ENCODE assay signal across 8 cellular contexts in genomic region chr1:234848972-234849641, GRCh38.
DNase-seq lines count a peak whose midpoint lies in the region; ATAC-seq and TF ChIP-seq lines count a peak whose summit lies in the region.
"Had no signal": no experiment of that assay in that cellular context is flagged by ENCODE, and none has a peak within 500 bp of the region (broad histone marks: within the 10 kb centered on the region; RNA-seq: fewer than 3 reads in every experiment).

No MANE protein-coding gene starts in this region.

- no peaks in the 10 kb centered on the region for H3K36me3 Mint-ChIP-seq in activated CD4-positive, alpha-beta memory T cell treated with anti-CD3 and anti-CD28 coated beads, Interleukin-2, amount 10 ng/mL, durations not matched to agents 7 days and 5 days (ENCODE audit: low read depth)

- H3K27ac Mint-ChIP-seq in activated CD4-positive, alpha-beta memory T cell treated with anti-CD3 and anti-CD28 coated beads, Interleukin-2, amount 10 ng/mL, durations not matched to agents 7 days and 5 days, result no peak overlapping the region

- intact Hi-C loops in OCI-LY7 (cut with micrococcal nuclease; ENCODE audit: unreplicated experiment), result no loop called here

- H3K4me3 Mint-ChIP-seq in activated CD4-positive, alpha-beta memory T cell treated with anti-CD3 and anti-CD28 coated beads, Interleukin-2, amount 10 ng/mL, durations not matched to agents 7 days and 5 days, result no peak overlapping the region

- no TSS peak for BruUV-seq in OCI-LY7 (replicated peaks; lab: Mats Ljungman, UMichigan)

- TF ChIP-seq CTCF in OCI-LY7 (conservative IDR thresholded peaks at IDR 0.05; ENCODE audit: low read length), result 0 out of 2 replicates have a peak, but pooled peaks have one; percentile 30
- TF ChIP-seq CTCF in epithelial cell of proximal tubule (conservative IDR thresholded peaks at IDR 0.05; ENCODE audit: low read depth, low read length), result peak; percentile 10

- H3K9me2 ChIP-seq in OCI-LY7 (ENCODE audit: insufficient read depth, low read length), result no peaks in the 10 kb centered on the region

- peak overlapping the region; percentile 42; the same call in 1 of the 2 replicates for H2AFZ ChIP-seq in OCI-LY7 (ENCODE audit: low read length)

- DNase-seq in GM04504 (ENCODE audit: low read depth) (peak; percentile 82), OCI-LY7 (ENCODE audit: low spot score) (no peak), epithelial cell of proximal tubule (ENCODE audit: low read depth) (peak; percentile 84), renal cortical epithelial cell (ENCODE audit: low read depth) (peak; percentile 97), NCI-H187 (lab: John Stamatoyannopoulos, UW) (no peak)
- no peak for DNase-seq in activated CD4-positive, alpha-beta memory T cell treated with anti-CD3 and anti-CD28 coated beads, Interleukin-2, amount 10 ng/mL, durations not matched to agents 7 days and 5 days
- DNase-seq: central memory CD4-positive, alpha-beta T cell had no signal

- H3K4me3 ChIP-seq in OCI-LY7 (ENCODE audit: low read depth, low read length, poor library complexity, severe bottlenecking) (no peak overlapping the region), epithelial cell of proximal tubule (ENCODE audit: low read depth, low read length) (no peak overlapping the region)

- no peaks in the 10 kb centered on the region for H3K9me3 Mint-ChIP-seq in activated CD4-positive, alpha-beta memory T cell treated with anti-CD3 and anti-CD28 coated beads, Interleukin-2, amount 10 ng/mL, durations not matched to agents 7 days and 5 days

- no peaks in the 10 kb centered on the region for H3K79me2 ChIP-seq in OCI-LY7 (ENCODE audit: insufficient read depth, low read depth, low read length)

- H3K36me3 ChIP-seq in OCI-LY7 (ENCODE audit: insufficient read depth, low read length), result no peaks in the 10 kb centered on the region; the same call in 1 of the 2 replicates

- no peak overlapping the region for H3K4me2 ChIP-seq in OCI-LY7 (ENCODE audit: low read length)

- H3K4me1 Mint-ChIP-seq in activated CD4-positive, alpha-beta memory T cell treated with anti-CD3 and anti-CD28 coated beads, Interleukin-2, amount 10 ng/mL, durations not matched to agents 7 days and 5 days, result peaks cover 71% of the 10 kb centered on the region

- peaks cover 2% of the 10 kb centered on the region for H3K27me3 Mint-ChIP-seq in activated CD4-positive, alpha-beta memory T cell treated with anti-CD3 and anti-CD28 coated beads, Interleukin-2, amount 10 ng/mL, durations not matched to agents 7 days and 5 days

- ATAC-seq in HG03354 (IDR thresholded peaks at IDR 0.05; ENCODE audit: poor library complexity, severe bottlenecking, unreplicated experiment), result no peak

- H4K20me1 ChIP-seq in OCI-LY7 (ENCODE audit: insufficient read depth, low read length), result no peaks in the 10 kb centered on the region

- POLR2A ChIA-PET in OCI-LY7 (lab: Charles Lee), result interaction anchor here (0.7 kb wide), 1 partner anchor 327 kb away, joined by 4 read pairs; no protein-coding TSS in a partner anchor
- POLR2A ChIA-PET in activated CD4-positive, alpha-beta memory T cell treated with anti-CD3 and anti-CD28 coated beads, Interleukin-2, amount 10 ng/mL, durations not matched to agents 7 days and 5 days (lab: Charles Lee), result no interaction called here

- no peak overlapping the region for H3K27ac ChIP-seq in OCI-LY7 (ENCODE audit: low read depth, low read length, poor library complexity, severe bottlenecking)

- H3K9me3 ChIP-seq in OCI-LY7 (ENCODE audit: low read length), result no peaks in the 10 kb centered on the region; the same call in 1 of the 2 replicates

- CTCF ChIA-PET in OCI-LY7 (lab: Charles Lee; ENCODE audit: unreplicated experiment), result no interaction called here
- CTCF ChIA-PET in activated CD4-positive, alpha-beta memory T cell treated with anti-CD3 and anti-CD28 coated beads, Interleukin-2, amount 10 ng/mL, durations not matched to agents 7 days and 5 days (lab: Charles Lee), result no interaction called here

- peaks cover 51% of the 10 kb centered on the region for H3K4me1 ChIP-seq in OCI-LY7 (ENCODE audit: insufficient read depth, low read length, poor library complexity, severe bottlenecking)

Comparison
In these comparisons a context has a peak if more than half of its experiments do, and no peak if none do; other contexts are left out.
1. DNase-seq: peak in GM04504 (single experiment), epithelial cell of proximal tubule (single experiment) and renal cortical epithelial cell (single experiment); none in OCI-LY7 (single experiment), activated CD4-positive, alpha-beta memory T cell treated with anti-CD3 and anti-CD28 coated beads, Interleukin-2, amount 10 ng/mL, durations not matched to agents 7 days and 5 days (single experiment) and NCI-H187 (0 of 2).